In genomic region chr6:70566751-70567382, GRCh38 we compare ENCODE assay signal across 8 cellular contexts. TPM values are rescaled to one million over a fixed set of nuclear protein-coding genes. Genes with fewer than 3 reads are reported as not detected.
A peak's percentile ranks its signal among the peaks of the same experiment; 100 is the strongest.
DNase-seq lines count a peak whose midpoint lies in the region; ATAC-seq and TF ChIP-seq lines count a peak whose summit lies in the region.

Gene SDHAF4 (plus strand): TSS chr6:70566930. CDS start chr6:70566941, 11 bp downstream.

- TF ChIP-seq CTCF in endothelial cell (IDR thresholded peaks at IDR 0.05; ENCODE audit: unreplicated experiment) = no peak
- TF ChIP-seq CTCF in mesothelial cell of epicardium (IDR thresholded peaks at IDR 0.05; ENCODE audit: unreplicated experiment) = no peak

- H3K9me3 Mint-ChIP-seq in endothelial cell (ENCODE audit: unreplicated experiment) (no peaks in the 10 kb centered on the region), mesothelial cell of epicardium (peaks cover 11% of the 10 kb centered on the region)

- H3K36me3 Mint-ChIP-seq in endothelial cell (ENCODE audit: low read depth, unreplicated experiment) = peaks cover 7% of the 10 kb centered on the region
- peaks cover 18% of the 10 kb centered on the region for H3K36me3 Mint-ChIP-seq in mesothelial cell of epicardium

- H3K4me1 ChIP-seq in HUES48 (ENCODE audit: control insufficient read depth, insufficient read depth, low read length) (peaks cover 9% of the 10 kb centered on the region; the same call in 1 of the 2 replicates), NT2/D1 (ENCODE audit: insufficient read depth, insufficient read length) (no peaks in the 10 kb centered on the region)

- no peaks in the 10 kb centered on the region for H3K9me3 ChIP-seq in HUES48 (ENCODE audit: control insufficient read depth, insufficient read depth, low read length)
- H3K9me3 ChIP-seq in NT2/D1 (ENCODE audit: insufficient read depth, low read length) = no peaks in the 10 kb centered on the region

- H3K4me3 Mint-ChIP-seq in endothelial cell (ENCODE audit: unreplicated experiment) = peak within 1 kb of the TSS; percentile 92
- H3K4me3 Mint-ChIP-seq in mesothelial cell of epicardium = peak within 1 kb of the TSS; percentile 79

- H3K27ac ChIP-seq in HUES48 (ENCODE audit: low read depth, low read length) = peak within 1 kb of the TSS; percentile 72

- H3K4me1 Mint-ChIP-seq in endothelial cell (ENCODE audit: unreplicated experiment) (no peaks in the 10 kb centered on the region), mesothelial cell of epicardium (peaks cover 9% of the 10 kb centered on the region)

- ATAC-seq in GM21423 (IDR thresholded peaks at IDR 0.05; ENCODE audit: unreplicated experiment) = peak; percentile 99

- H3K27ac Mint-ChIP-seq in endothelial cell (ENCODE audit: unreplicated experiment) (peak within 1 kb of the TSS; percentile 36), mesothelial cell of epicardium (peak within 1 kb of the TSS; percentile 91)

- H3K4me3 ChIP-seq in HUES48 (ENCODE audit: low read depth, low read length) (peak within 1 kb of the TSS; percentile 87), NT2/D1 (ENCODE audit: insufficient read length, low read depth) (peak within 1 kb of the TSS; percentile 83)

- H3K36me3 ChIP-seq in HUES48 (ENCODE audit: control insufficient read depth, insufficient read depth, low read length) = peaks cover 7% of the 10 kb centered on the region
- peaks cover 8% of the 10 kb centered on the region for H3K36me3 ChIP-seq in NT2/D1 (ENCODE audit: insufficient read depth, insufficient read length, low read length)

- peak; percentile 99 for DNase-seq in D341Med (ENCODE audit: low spot score)
- peak; percentile 63 for DNase-seq in NT2/D1 (ENCODE audit: low read depth, low spot score)
- peak; percentile 82 for DNase-seq in activated CD8-positive, alpha-beta memory T cell treated with anti-CD3 and anti-CD28 coated beads, Interleukin-2, amount 50 U/mL, for 24 hours (ENCODE audit: extremely low read depth)
- DNase-seq in endothelial cell (ENCODE audit: low spot score) = peak; percentile 93
- peak; percentile 84 to 93 for DNase-seq in mesothelial cell of epicardium (ENCODE audit: low spot score in 2 of 2, unreplicated experiment in 2 of 2)
- DNase-seq in stimulated activated CD8-positive, alpha-beta memory T cell treated with anti-CD3 and anti-CD28 coated beads, Interleukin-15, amount 100 ng/mL, for 4 hours (ENCODE audit: low read depth in 2 of 2) = peak; percentile 85 to 89

- H3K9ac ChIP-seq in HUES48 (ENCODE audit: low read depth, low read length) (peak within 1 kb of the TSS; percentile 93), NT2/D1 (ENCODE audit: insufficient read length, low read depth) (peak within 1 kb of the TSS; percentile 93)

- H3K27me3 Mint-ChIP-seq in endothelial cell (ENCODE audit: unreplicated experiment) (peaks cover 2% of the 10 kb centered on the region), mesothelial cell of epicardium (ENCODE audit: low read depth) (no peaks in the 10 kb centered on the region)

- H3K27me3 ChIP-seq in HUES48 (ENCODE audit: control insufficient read depth, insufficient read depth, low read length) (no peaks in the 10 kb centered on the region; the same call in 1 of the 2 replicates), NT2/D1 (ENCODE audit: insufficient read depth, insufficient read length) (no peaks in the 10 kb centered on the region)

RNA-seq across cellular contexts. Expression of gene SDHAF4, which starts in this region (rescaled TPM):
- total RNA-seq in endothelial cell (ENCODE audit: unreplicated experiment) = 10.5 TPM
- 16.6 to 19.4 TPM (median 18.9 TPM) in 3 replicates for total RNA-seq in mesothelial cell of epicardium

Comparison
In these comparisons a context has a peak if more than half of its experiments do, and no peak if none do; other contexts are left out.
1. Peak in every context shown above with its lines: DNase-seq, ATAC-seq, H3K4me3 ChIP-seq and H3K27ac ChIP-seq.